In the genomic region with DNA sequence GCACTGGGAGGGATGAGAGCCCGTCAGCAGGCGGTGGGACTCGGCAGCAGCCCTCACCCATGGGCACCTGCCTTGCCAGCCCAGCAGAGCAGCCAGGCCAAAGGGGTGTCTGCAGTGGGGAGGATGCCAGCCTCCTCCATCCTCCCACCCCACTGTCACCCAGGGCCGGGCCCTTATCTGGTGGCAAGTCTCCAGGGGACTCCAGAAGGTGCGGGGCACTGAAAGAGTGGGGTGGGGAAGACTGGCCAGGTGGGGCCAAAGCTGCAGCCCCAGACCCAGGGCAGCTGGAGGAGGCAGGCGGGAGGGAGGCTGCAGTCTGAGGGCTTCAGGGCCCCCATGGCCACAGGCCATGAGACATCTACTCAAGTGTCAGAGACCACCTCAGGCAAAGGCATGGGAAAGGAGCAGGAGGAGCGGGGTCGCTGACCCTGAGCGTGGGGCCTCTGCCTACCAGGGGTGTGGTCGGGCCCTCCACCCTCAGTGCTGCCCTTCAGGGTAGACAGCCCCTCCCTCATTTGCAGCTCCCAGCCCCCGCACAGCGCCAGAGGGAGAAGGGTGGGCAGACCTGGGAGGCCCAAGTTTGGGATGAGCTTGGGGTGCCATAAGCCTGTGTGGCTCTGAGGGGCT, we compare ENCODE assay signal across 20 cellular contexts. TPM values are rescaled to one million over a fixed set of nuclear protein-coding genes. Genes with fewer than 3 reads are reported as not detected.
DNase-seq lines count a peak whose midpoint lies in the region; ATAC-seq and TF ChIP-seq lines count a peak whose summit lies in the region.
"Had no signal": no experiment of that assay in that cellular context is flagged by ENCODE, and none has a peak within 500 bp of the region (broad histone marks: within the 10 kb centered on the region; RNA-seq: fewer than 3 reads in every experiment).

No MANE protein-coding gene starts in this region.

- H3K9me2 ChIP-seq in PC-9 (ENCODE audit: insufficient read depth) = no peaks in the 10 kb centered on the region

- no peaks in the 10 kb centered on the region for H3K79me1 ChIP-seq in H9 (ENCODE audit: insufficient read depth, low read depth, low read length, poor library complexity, severe bottlenecking)

- no peak overlapping the region for H3K23ac ChIP-seq in H9 (ENCODE audit: insufficient read length, low read depth, low read length)

- no TSS peak for BruUV-seq in PC-9 (replicated peaks; lab: Mats Ljungman, UMichigan)

- H2AK5ac ChIP-seq in H9 (ENCODE audit: insufficient read length, low read length) = no peak overlapping the region

- H2BK120ac ChIP-seq in H9 (ENCODE audit: low read depth, low read length, poor library complexity, severe bottlenecking) = no peak overlapping the region

- no peak for TF ChIP-seq POLR2A in prostate gland (IDR thresholded peaks at IDR 0.05)

- no peaks in the 10 kb centered on the region for H3K23me2 ChIP-seq in H9 (ENCODE audit: insufficient read length, low read depth, low read length, poor library complexity, severe bottlenecking)

- H3F3A ChIP-seq in PC-9 (ENCODE audit: insufficient read depth, low read depth) = no peaks in the 10 kb centered on the region

- no peak overlapping the region for H4K8ac ChIP-seq in H9 (replicated peaks; ENCODE audit: insufficient read length, low read depth, low read length)

- no peak overlapping the region for H3K9ac ChIP-seq in H9 (ENCODE audit: extremely low read depth, insufficient read length, low read length)

- H2BK12ac ChIP-seq in H9 (ENCODE audit: insufficient read length, low read depth, low read length) = no peak overlapping the region

- no peak overlapping the region for H2BK15ac ChIP-seq in H9 (ENCODE audit: low read depth, low read length)

- no peak overlapping the region for H3K27ac Mint-ChIP-seq in CD14-positive monocyte
- H3K27ac Mint-ChIP-seq in H9 = no peak overlapping the region
- no peak overlapping the region for H3K27ac Mint-ChIP-seq in glutamatergic neuron (ENCODE audit: unreplicated experiment)

- H3K4me1 Mint-ChIP-seq in CD14-positive monocyte = peaks cover 34% of the 10 kb centered on the region
- peaks cover 20% of the 10 kb centered on the region in 2 experiments for H3K4me1 Mint-ChIP-seq in H9
- peaks cover 11% of the 10 kb centered on the region for H3K4me1 Mint-ChIP-seq in glutamatergic neuron (ENCODE audit: low read depth, unreplicated experiment)

- H3K4me1 ChIP-seq in H9 (ENCODE audit: insufficient read depth, low read length) = peaks cover 4% of the 10 kb centered on the region
- peaks cover 8% of the 10 kb centered on the region for H3K4me1 ChIP-seq in prostate gland (replicated peaks)
- H3K4me1 ChIP-seq in PC-9 (replicated peaks; ENCODE audit: insufficient read depth) = peaks cover 3% of the 10 kb centered on the region; the same call in 1 of the 2 replicates

- H3K27me3 Mint-ChIP-seq in CD14-positive monocyte (ENCODE audit: low read depth in 3 of 3) (no peaks in the 10 kb centered on the region), H9 (ENCODE audit: low read depth) (no peaks in the 10 kb centered on the region), glutamatergic neuron (ENCODE audit: unreplicated experiment) (peaks cover 8% of the 10 kb centered on the region)

- H3K27ac ChIP-seq in H9 (ENCODE audit: insufficient read length, low read depth, low read length) = no peak overlapping the region
- no peak overlapping the region for H3K27ac ChIP-seq in prostate gland
- H3K27ac ChIP-seq in PC-9 = no peak overlapping the region
- H3K27ac ChIP-seq: dorsolateral prefrontal cortex, skin epidermis, thyroid gland had no signal

- H3K4me3 Mint-ChIP-seq in CD14-positive monocyte = no peak overlapping the region
- no peak overlapping the region for H3K4me3 Mint-ChIP-seq in H9
- H3K4me3 Mint-ChIP-seq in glutamatergic neuron (ENCODE audit: unreplicated experiment) = peak overlapping the region; percentile 30

- H4K20me1 ChIP-seq in H9 (ENCODE audit: control insufficient read depth, insufficient read depth, insufficient read length) (no peaks in the 10 kb centered on the region), PC-9 (ENCODE audit: insufficient read depth) (no peaks in the 10 kb centered on the region)

- no peak overlapping the region for H3K56ac ChIP-seq in H9 (ENCODE audit: insufficient read length, low read depth, low read length)

- intact Hi-C loops in CD14-positive monocyte (cut with micrococcal nuclease) (no loop called here), prostate gland (cut with DNase I) (no loop called here), PC-9 (cut with micrococcal nuclease; ENCODE audit: unreplicated experiment) (no loop called here)

- H3K79me2 ChIP-seq in H9 (ENCODE audit: insufficient read depth, low read length) (peaks cover 3% of the 10 kb centered on the region; the same call in 1 of the 2 replicates), PC-9 (ENCODE audit: low read depth) (peaks cover 2% of the 10 kb centered on the region; the same call in 1 of the 2 replicates)

- no CpG with 5 or more reads among the region's 12 CpGs for WGBS in H9 (ENCODE audit: extremely low coverage, insufficient read length, low lambda C conversion rate)
- 86% methylated on average over 12 of the region's 12 CpGs for WGBS in prostate gland

- no peak overlapping the region for H4K5ac ChIP-seq in H9 (ENCODE audit: insufficient read length, low read depth, low read length)

- DNase-seq in CD14-positive monocyte (ENCODE audit: low spot score) = peak; percentile 40
- peak; percentile 18 for DNase-seq in H9
- no peak for DNase-seq in glutamatergic neuron
- peak; percentile 3 for DNase-seq in prostate gland (ENCODE audit: low spot score)
- DNase-seq in PC-9 = no peak
- no peak for DNase-seq in RPMI8226
- no peak for DNase-seq in NCI-H1694 (lab: John Stamatoyannopoulos, UW)
- DNase-seq: activated CD4-positive, CD25-positive, alpha-beta regulatory T cell; GDM1; mucosa of descending colon; NCI-H187; NCI-H446 treated with DMSO at 0.1 percent for 48 hours; NK-92 treated with Interleukin-12 subunit alpha and Interleukin-12 subunit beta, amount 100 ng/mL, for 24 hours; occipital lobe; SHP77; thyroid gland had no signal

- H2BK20ac ChIP-seq in H9 (ENCODE audit: low read depth, low read length, poor library complexity, severe bottlenecking) = no peak overlapping the region

- no peak overlapping the region for H3K14ac ChIP-seq in H9 (ENCODE audit: insufficient read depth, low read length)

- no peak for TF ChIP-seq CTCF in CD14-positive monocyte (IDR thresholded peaks at IDR 0.05)
- TF ChIP-seq CTCF in H9 (conservative IDR thresholded peaks at IDR 0.05) = no peak
- no peak for TF ChIP-seq CTCF in glutamatergic neuron (IDR thresholded peaks at IDR 0.05; ENCODE audit: partially characterized antibody, unreplicated experiment)
- TF ChIP-seq CTCF in prostate gland (IDR thresholded peaks at IDR 0.05) = no peak
- no peak for TF ChIP-seq CTCF in PC-9 (conservative IDR thresholded peaks at IDR 0.05)

- no peak overlapping the region for H3K4me2 ChIP-seq in H9 (ENCODE audit: insufficient read depth, insufficient read length, low read length)
- no peak overlapping the region for H3K4me2 ChIP-seq in PC-9

- H3K36me3 Mint-ChIP-seq in CD14-positive monocyte = peaks cover 0 to 5% of the 10 kb centered on the region in 2 donors
- no peaks in the 10 kb centered on the region for H3K36me3 Mint-ChIP-seq in H9 (ENCODE audit: insufficient read depth in 1 of 3, low read depth in 3 of 3)
- no peaks in the 10 kb centered on the region for H3K36me3 Mint-ChIP-seq in glutamatergic neuron (ENCODE audit: unreplicated experiment)

- CTCF ChIA-PET in PC-9 (lab: Charles Lee) = no interaction called here

- no peak overlapping the region for H4K91ac ChIP-seq in H9 (ENCODE audit: insufficient read length, low read depth, low read length)

- no peak for ATAC-seq in HG03457 (IDR thresholded peaks at IDR 0.05; ENCODE audit: unreplicated experiment)
- ATAC-seq: GM12878, mucosa of descending colon had no signal

- H3K4ac ChIP-seq in H9 (ENCODE audit: low read depth, low read length) = no peak overlapping the region

- H3K9me3 Mint-ChIP-seq in CD14-positive monocyte (no peaks in the 10 kb centered on the region), H9 (no peaks in the 10 kb centered on the region), glutamatergic neuron (ENCODE audit: unreplicated experiment) (no peaks in the 10 kb centered on the region)

- H3K4me3 ChIP-seq in prostate gland = no peak overlapping the region
- H3K4me3 ChIP-seq in PC-9 = no peak overlapping the region
- H3K4me3 ChIP-seq: GM12878, mucosa of descending colon, skin epidermis, thyroid gland had no signal

- H2AFZ ChIP-seq in H9 (ENCODE audit: low read length) (no peak overlapping the region), PC-9 (no peak overlapping the region)

- no peak overlapping the region for H2BK5ac ChIP-seq in H9 (ENCODE audit: insufficient read length, low read length)

- POLR2A ChIA-PET in PC-9 (lab: Charles Lee; ENCODE audit: unreplicated experiment) = no interaction called here

- H3T11ph ChIP-seq in H9 (ENCODE audit: low read length) = no peak overlapping the region

- H3K36me3 ChIP-seq in prostate gland (no peaks in the 10 kb centered on the region), PC-9 (ENCODE audit: low read depth) (no peaks in the 10 kb centered on the region)
- H3K36me3 ChIP-seq: thyroid gland had no signal

- no peaks in the 10 kb centered on the region for H3K9me3 ChIP-seq in H9 (ENCODE audit: control insufficient read depth, low read depth, low read length)
- H3K9me3 ChIP-seq in prostate gland = no peaks in the 10 kb centered on the region
- no peaks in the 10 kb centered on the region for H3K9me3 ChIP-seq in PC-9 (ENCODE audit: insufficient read depth, low read depth)
- H3K9me3 ChIP-seq: mucosa of descending colon, thyroid gland had no signal

- no peak overlapping the region for H3K18ac ChIP-seq in H9 (ENCODE audit: insufficient read length, low read depth, low read length)

- H3K27me3 ChIP-seq in H9 (ENCODE audit: insufficient read depth, low read length) (no peaks in the 10 kb centered on the region), prostate gland (replicated peaks; ENCODE audit: insufficient read depth) (no peaks in the 10 kb centered on the region), PC-9 (ENCODE audit: insufficient read depth, low read depth) (no peaks in the 10 kb centered on the region)
- H3K27me3 ChIP-seq: dorsolateral prefrontal cortex, thyroid gland had no signal

RNA-seq across cellular contexts. Expression of a gene that starts 3.5 kb away (rescaled TPM):
- polyA plus RNA-seq in CD14-positive monocyte = 10 to 100 TPM; 56.3 to 62.8 TPM
- total RNA-seq in H9 (2021) (38.6 and 40.4 TPM in 2 replicates), glutamatergic neuron (ENCODE audit: unreplicated experiment) (24.1 TPM), prostate gland (100 to 1,000 TPM; 101 to 109 TPM), PC-9 (2021) (37.6 and 46.0 TPM in 2 replicates)

RNA-seq across cellular contexts. Expression of a gene that starts 48.2 kb away (rescaled TPM):
- not detected for polyA plus RNA-seq in CD14-positive monocyte
- total RNA-seq in H9 (2021) (18.3 and 19.0 TPM in 2 replicates), glutamatergic neuron (ENCODE audit: unreplicated experiment) (38.3 TPM), prostate gland (1 to 10 TPM; 4.4 to 6.0 TPM), PC-9 (2021) (5.0 and 7.0 TPM in 2 replicates)

Comparison
In these comparisons a context has a peak if more than half of its experiments do, and no peak if none do; other contexts are left out.
1. DNase-seq: peak in CD14-positive monocyte (single experiment), H9 (single experiment) and prostate gland (single experiment); none in glutamatergic neuron (single experiment), PC-9 (0 of 2), RPMI8226 (single experiment) and NCI-H1694 (single experiment).